In genomic region chr11:60389279-60389910, GRCh38 we compare ENCODE assay signal across 10 cellular contexts. TPM values are rescaled to one million over a fixed set of nuclear protein-coding genes. Genes with fewer than 3 reads are reported as not detected.
DNase-seq lines count a peak whose midpoint lies in the region; ATAC-seq lines count a peak whose summit lies in the region.
"Had no signal": no experiment of that assay in that cellular context is flagged by ENCODE, and none has a peak within 500 bp of the region (broad histone marks: within the 10 kb centered on the region; RNA-seq: fewer than 3 reads in every experiment).

No MANE protein-coding gene starts in this region.

- peak; percentile 93 for ATAC-seq in GM19395 (IDR thresholded peaks at IDR 0.05; ENCODE audit: unreplicated experiment)
- ATAC-seq in HG03095 (IDR thresholded peaks at IDR 0.05; ENCODE audit: unreplicated experiment): peak; percentile 95

- H3K9me3 ChIP-seq in BLaER1 treated with 17β-estradiol and CSF1 and Interleukin-3, amounts not matched to agents 10 nM and 100 nM (replicated peaks in 1 of 11): peaks cover 0 to 84% (median 45%) of the 10 kb centered on the region in 11 experiments; a peak in 21 of 22 replicates

- H3K36me3 ChIP-seq in BLaER1 treated with 17β-estradiol and CSF1 and Interleukin-3, amounts not matched to agents 10 nM and 100 nM: peaks cover 0 to 100% (median 7%) of the 10 kb centered on the region in 11 experiments; a peak in 8 of 22 replicates

- H3K27ac ChIP-seq in BLaER1 treated with 17β-estradiol and CSF1 and Interleukin-3, amounts not matched to agents 10 nM and 100 nM: peak overlapping the region in 8 of 11 experiments; percentile 2 to 96 (median 48); a peak in 11 of 22 replicates

- H3K4me3 ChIP-seq in BLaER1 treated with 17β-estradiol and CSF1 and Interleukin-3, amounts not matched to agents 10 nM and 100 nM: peak overlapping the region in 1 of 10 experiments; percentile 17; a peak in 2 of 20 replicates

- H3K9ac ChIP-seq in BLaER1 treated with 17β-estradiol and CSF1 and Interleukin-3, amounts not matched to agents 10 nM and 100 nM: peak overlapping the region in 4 of 11 experiments; percentile 31 to 82 (median 73); a peak in 7 of 22 replicates

- peaks cover 6 to 100% (median 16%) of the 10 kb centered on the region in 10 experiments; a peak in 17 of 20 replicates for H3K4me1 ChIP-seq in BLaER1 treated with 17β-estradiol and CSF1 and Interleukin-3, amounts not matched to agents 10 nM and 100 nM

- DNase-seq in SK-MEL-5 (ENCODE audit: low read depth, low spot score) (peak; percentile 89), COR-L47 (lab: John Stamatoyannopoulos, UW) (no peak), NCI-H345 (lab: John Stamatoyannopoulos, UW) (no peak), NCI-H2196 (lab: John Stamatoyannopoulos, UW; ENCODE audit: unreplicated experiment) (no peak), RKO (ENCODE audit: low spot score) (no peak)

- peak overlapping the region; percentile 3 to 97 (median 21); a peak in 19 of 22 replicates for H3K4me2 ChIP-seq in BLaER1 treated with 17β-estradiol and CSF1 and Interleukin-3, amounts not matched to agents 10 nM and 100 nM

- in situ Hi-C loops in SK-MEL-5 (cut with HindIII; ENCODE audit: low pct_unique_long_range_greater_than_20kb, low sequenced_read_pairs): no loop called here

- H3K27me3 ChIP-seq in BLaER1 treated with 17β-estradiol and CSF1 and Interleukin-3, amounts not matched to agents 10 nM and 100 nM: no peaks in the 10 kb centered on the region

- peaks cover 0 to 43% (median 0%) of the 10 kb centered on the region in 11 experiments; a peak in 2 of 22 replicates for H4K20me1 ChIP-seq in BLaER1 treated with 17β-estradiol and CSF1 and Interleukin-3, amounts not matched to agents 10 nM and 100 nM

RNA-seq across cellular contexts. Expression of gene MS4A14, which starts 6.9 kb away (rescaled TPM):
- not detected in 2 replicates for total RNA-seq in SK-MEL-5 (2014; rRNA removed; shearing (Covaris generic))
- polyA plus RNA-seq in SK-MEL-5 (2015; cell fraction: cytosol; rRNA removed): not detected in 2 replicates
- not detected in 2 replicates for polyA plus RNA-seq in SK-MEL-5 (2015; cell fraction: nucleus; rRNA removed)
- total RNA-seq: kidney epithelial cell; T-helper 2 cell treated with Interferon-gamma antibody and Interleukin-4, amounts not matched to agents 100 ng/mL and 5 ng/mL, for 36 hours had no signal

RNA-seq across cellular contexts. Expression of gene MS4A7, which starts 11.1 kb away (rescaled TPM):
- total RNA-seq in SK-MEL-5 (2014; rRNA removed; shearing (Covaris generic)): not detected in 2 replicates
- polyA plus RNA-seq in SK-MEL-5 (2015; cell fraction: cytosol; rRNA removed): not detected in 2 replicates
- polyA plus RNA-seq in SK-MEL-5 (2015; cell fraction: nucleus; rRNA removed): 1.8 TPM in 1 of 2 replicates, not detected in the other
- total RNA-seq: kidney epithelial cell; T-helper 2 cell treated with Interferon-gamma antibody and Interleukin-4, amounts not matched to agents 100 ng/mL and 5 ng/mL, for 36 hours had no signal

RNA-seq across cellular contexts. Expression of gene MS4A5, which starts 40.0 kb away (rescaled TPM):
- total RNA-seq in SK-MEL-5 (2014; rRNA removed; shearing (Covaris generic)): not detected in 2 replicates
- not detected in 2 replicates for polyA plus RNA-seq in SK-MEL-5 (2015; cell fraction: cytosol; rRNA removed)
- polyA plus RNA-seq in SK-MEL-5 (2015; cell fraction: nucleus; rRNA removed): not detected in 2 replicates
- total RNA-seq: kidney epithelial cell; T-helper 2 cell treated with Interferon-gamma antibody and Interleukin-4, amounts not matched to agents 100 ng/mL and 5 ng/mL, for 36 hours had no signal
